ENCODE assay signal across 6 cellular contexts in genomic region chrX:154366666-154367055, GRCh38. TPM values are rescaled to one million over a fixed set of nuclear protein-coding genes. Genes with fewer than 3 reads are reported as not detected.
DNase-seq lines count a peak whose midpoint lies in the region; ATAC-seq, FAIRE-seq and TF ChIP-seq lines count a peak whose summit lies in the region.

No MANE protein-coding gene starts in this region.

- H2AFZ ChIP-seq in smooth muscle cell (ENCODE audit: low read depth): no peak overlapping the region

- H3K9me3 ChIP-seq in NT2/D1 (ENCODE audit: insufficient read depth, low read length) (no peaks in the 10 kb centered on the region), smooth muscle cell (replicated peaks; ENCODE audit: low read depth) (no peaks in the 10 kb centered on the region), pancreas (no peaks in the 10 kb centered on the region)

- H3K27ac ChIP-seq in smooth muscle cell (ENCODE audit: low read depth) (peak overlapping the region; percentile 99), pancreas (no peak overlapping the region)

- peaks cover 58% of the 10 kb centered on the region for H3K79me2 ChIP-seq in smooth muscle cell (ENCODE audit: low read depth)

- H3K27me3 ChIP-seq in NT2/D1 (ENCODE audit: insufficient read depth, insufficient read length) (no peaks in the 10 kb centered on the region), smooth muscle cell (ENCODE audit: low read depth) (no peaks in the 10 kb centered on the region), pancreas (no peaks in the 10 kb centered on the region)

- peak overlapping the region; percentile 31 for H3K4me2 ChIP-seq in smooth muscle cell

- 92% methylated on average over 11 of the region's 11 CpGs for WGBS in smooth muscle cell (ENCODE audit: low lambda C conversion rate)
- 89% methylated on average over 10 to 11 of the region's 11 CpGs for WGBS in pancreas, 2 donors

- no peak for DNase-seq in NT2/D1 (ENCODE audit: low read depth, low spot score)
- peak; percentile 27 for DNase-seq in fibroblast of peridontal ligament (ENCODE audit: extremely low read depth)
- DNase-seq in smooth muscle cell (lab: John Stamatoyannopoulos, UW; ENCODE audit: unreplicated experiment): no peak
- no peak for DNase-seq in NCI-H748 (lab: John Stamatoyannopoulos, UW; ENCODE audit: unreplicated experiment)
- no peak for DNase-seq in pancreas

- H3K4me3 ChIP-seq in NT2/D1 (ENCODE audit: insufficient read length, low read depth) (no peak overlapping the region), smooth muscle cell (no peak overlapping the region), pancreas (no peak overlapping the region)

- peak overlapping the region; percentile 21 for H3K9ac ChIP-seq in NT2/D1 (ENCODE audit: insufficient read length, low read depth)
- H3K9ac ChIP-seq in smooth muscle cell (ENCODE audit: low read depth): no peak overlapping the region

- no peak for ATAC-seq in pancreas
- no peak for ATAC-seq in GM18873 (IDR thresholded peaks at IDR 0.05; ENCODE audit: low FRiP score, unreplicated experiment)

- TF ChIP-seq CTCF in smooth muscle cell (IDR thresholded peaks at IDR 0.05; ENCODE audit: borderline replicate concordance, insufficient read depth, poor library complexity, severe bottlenecking) (no peak), pancreas (IDR thresholded peaks at IDR 0.05) (no peak)

- intact Hi-C loops in pancreas (cut with DNase I): no loop called here

- H3K36me3 ChIP-seq in NT2/D1 (ENCODE audit: insufficient read depth, insufficient read length, low read length) (peaks cover 74% of the 10 kb centered on the region), smooth muscle cell (ENCODE audit: low read depth) (no peaks in the 10 kb centered on the region), pancreas (peaks cover 0 to 8% (median 0%) of the 10 kb centered on the region in 3 donors)

- H3K4me1 ChIP-seq in NT2/D1 (ENCODE audit: insufficient read depth, insufficient read length) (peaks cover 4% of the 10 kb centered on the region), smooth muscle cell (ENCODE audit: low read depth) (no peaks in the 10 kb centered on the region), pancreas (no peaks in the 10 kb centered on the region)

- no peak for FAIRE-seq in pancreas (lab: Jason Lieb, UNC)

- peaks cover 86% of the 10 kb centered on the region for H4K20me1 ChIP-seq in smooth muscle cell (ENCODE audit: low read depth)

- peaks cover 6% of the 10 kb centered on the region for H3F3A ChIP-seq in smooth muscle cell (ENCODE audit: low read depth)

RNA-seq across cellular contexts. Expression of gene FLNA, which starts 7.8 kb away (rescaled TPM):
- 807 and 860 TPM in 2 replicates for total RNA-seq in smooth muscle cell
- polyA plus RNA-seq in smooth muscle cell: 1,632 and 1,832 TPM in 2 replicates
- 100 to 1,000 TPM in 4 of 6 donors, 10 to 100 TPM in 2; 67.0 to 298 (median 142) TPM for total RNA-seq in pancreas
- polyA plus RNA-seq in pancreas: 100 to 1,000 TPM; 222 to 259 TPM

RNA-seq across cellular contexts. Expression of gene EMD, which starts 12.4 kb away (rescaled TPM):
- 46.1 and 61.4 TPM in 2 replicates for total RNA-seq in smooth muscle cell
- 63.9 and 67.4 TPM in 2 replicates for polyA plus RNA-seq in smooth muscle cell
- total RNA-seq in pancreas: 10 to 100 TPM; 23.1 to 42.9 (median 38.7) TPM
- polyA plus RNA-seq in pancreas: 10 to 100 TPM; 56.0 to 86.7 TPM

RNA-seq across cellular contexts. Expression of gene RPL10, which starts 31.5 kb away (rescaled TPM):
- total RNA-seq in smooth muscle cell: 2,811 and 3,107 TPM in 2 replicates
- polyA plus RNA-seq in smooth muscle cell: 1,314 and 1,395 TPM in 2 replicates
- total RNA-seq in pancreas: 1,000 to 10,000 TPM; 2,194 to 4,058 (median 3,145) TPM
- 1,000 to 10,000 TPM; 2,751 to 3,412 TPM for polyA plus RNA-seq in pancreas

RNA-seq across cellular contexts. Expression of gene DNASE1L1, which starts 42.4 kb away (rescaled TPM):
- 33.6 and 40.4 TPM in 2 replicates for total RNA-seq in smooth muscle cell
- 23.0 and 30.0 TPM in 2 replicates for polyA plus RNA-seq in smooth muscle cell
- 10 to 100 TPM in 1 of 6 donors, 1 to 10 TPM in 5; 5.1 to 13.6 (median 7.3) TPM for total RNA-seq in pancreas
- 10 to 100 TPM; 11.3 to 16.5 TPM for polyA plus RNA-seq in pancreas

RNA-seq across cellular contexts. Expression of gene TAFAZZIN, which starts 44.7 kb away (rescaled TPM):
- total RNA-seq in smooth muscle cell: 28.3 and 203 TPM in 2 replicates
- 30.2 and 32.4 TPM in 2 replicates for polyA plus RNA-seq in smooth muscle cell
- 10 to 100 TPM; 14.6 to 26.7 (median 17.1) TPM for total RNA-seq in pancreas
- polyA plus RNA-seq in pancreas: 10 to 100 TPM; 77.0 to 82.7 TPM
